ENCODE assay signal across 31 cellular contexts in the genomic region with DNA sequence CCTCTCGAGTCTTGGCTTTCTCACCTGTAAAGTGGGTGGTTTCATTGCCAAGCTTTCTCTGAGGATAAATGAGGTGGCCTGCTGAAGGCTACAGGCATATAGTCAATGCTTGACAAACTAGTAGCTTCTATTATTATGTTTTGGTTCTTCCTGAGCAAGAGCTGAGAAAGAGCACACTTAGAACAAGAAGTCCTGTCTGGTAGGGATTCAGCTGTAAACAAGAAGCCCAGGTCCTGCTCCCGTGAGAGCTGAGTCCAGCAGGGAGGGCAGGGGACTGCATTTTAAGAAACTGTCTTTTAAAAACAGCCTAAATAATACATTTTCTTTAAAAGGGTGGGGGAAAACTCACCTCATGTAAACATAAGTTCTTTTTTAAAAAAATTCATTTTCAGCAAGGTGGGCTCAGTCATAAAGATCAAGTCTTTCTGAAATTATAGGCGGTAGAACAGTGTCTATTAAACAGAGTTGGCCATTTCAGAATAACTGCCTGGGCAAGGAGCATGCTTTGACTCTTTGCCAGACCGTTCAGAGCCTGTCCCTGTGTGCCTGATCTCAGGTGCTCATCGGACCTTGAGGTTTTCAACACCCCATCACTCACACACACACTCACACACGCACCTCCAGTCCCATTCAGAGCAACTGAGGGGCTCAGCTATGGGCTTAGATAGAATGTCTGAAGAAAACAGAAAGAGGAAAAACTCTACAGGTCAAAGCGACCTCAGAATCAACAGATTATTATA. TPM values are rescaled to one million over a fixed set of nuclear protein-coding genes. Genes with fewer than 3 reads are reported as not detected.
"Had no signal": no experiment of that assay in that cellular context is flagged by ENCODE, and none has a peak within 500 bp of the region (broad histone marks: within the 10 kb centered on the region; RNA-seq: fewer than 3 reads in every experiment).

No MANE protein-coding gene starts in this region.

- H3K27ac Mint-ChIP-seq: immature natural killer cell; natural killer cell; stimulated activated naive B cell treated with anti-CD40 and anti-IgM and Interleukin-4, amounts not matched to agents 10 μg/mL and 1 μg/mL and 100 μg/mL, for 72 hours had no signal

- H3K27me3 Mint-ChIP-seq: memory B cell; stimulated activated naive B cell treated with anti-CD40 and anti-IgM and Interleukin-4, amounts not matched to agents 10 μg/mL and 1 μg/mL and 100 μg/mL, for 72 hours had no signal

- H3K9me3 ChIP-seq: esophagus muscularis mucosa, gastroesophageal sphincter, heart left ventricle, ovary, psoas muscle, sigmoid colon, stomach, testis, tibial nerve, vagina had no signal

- H3K4me3 ChIP-seq: coronary artery, esophagus muscularis mucosa, gastroesophageal sphincter, heart left ventricle, hepatocyte, lung, ovary, psoas muscle, sigmoid colon, stomach, testis, tibial nerve, vagina had no signal

- DNase-seq: dermis blood vessel endothelial cell; effector memory CD4-positive, alpha-beta T cell; foreskin keratinocyte; heart left ventricle; immature natural killer cell; islet precursor cell; kidney glomerular epithelial cell; natural killer cell; occipital lobe; ovary; posterior cingulate gyrus; psoas muscle; right cardiac atrium; sigmoid colon; stimulated activated CD4-positive, alpha-beta T cell treated with anti-CD3 and anti-CD28 coated beads, Interleukin-2, amount 100 ng/mL, for 24 hours; stimulated activated CD4-positive, alpha-beta T cell treated with anti-CD3 and anti-CD28 coated beads, Interleukin-4, amount 100 ng/mL, for 24 hours; stimulated activated naive B cell treated with anti-CD40 and anti-IgM and Interleukin-4, amounts not matched to agents 10 μg/mL and 1 μg/mL and 100 μg/mL, for 72 hours; stomach; substantia nigra; testis had no signal

- H3K9me3 Mint-ChIP-seq: immature natural killer cell; memory B cell; natural killer cell; stimulated activated naive B cell treated with anti-CD40 and anti-IgM and Interleukin-4, amounts not matched to agents 10 μg/mL and 1 μg/mL and 100 μg/mL, for 72 hours had no signal

- H3K4me3 Mint-ChIP-seq: immature natural killer cell, memory B cell, natural killer cell had no signal

- H3K79me2 ChIP-seq: hepatocyte had no signal

- H3K36me3 Mint-ChIP-seq: immature natural killer cell, natural killer cell had no signal

- H3K27me3 ChIP-seq: esophagus muscularis mucosa, foreskin keratinocyte, gastroesophageal sphincter, heart left ventricle, hepatocyte, ovary, sigmoid colon, stomach, testis, tibial nerve, vagina had no signal

- H3K27ac ChIP-seq: coronary artery, esophagus muscularis mucosa, foreskin keratinocyte, gastroesophageal sphincter, heart left ventricle, hepatocyte, ovary, sigmoid colon, stomach, testis, tibial nerve, vagina had no signal

- H3K36me3 ChIP-seq: ovary, vagina had no signal

- H2AFZ ChIP-seq: hepatocyte had no signal

- H3K4me1 ChIP-seq: esophagus muscularis mucosa, foreskin keratinocyte, gastroesophageal sphincter, sigmoid colon, stomach, testis, tibial nerve, vagina had no signal

- ATAC-seq: foreskin keratinocyte; gastroesophageal sphincter; heart left ventricle; natural killer cell; right cardiac atrium; stimulated activated naive B cell treated with anti-CD40 and anti-IgM and Interleukin-4, amounts not matched to agents 10 μg/mL and 1 μg/mL and 100 μg/mL, for 72 hours had no signal

- H3K4me1 Mint-ChIP-seq: immature natural killer cell; natural killer cell; stimulated activated naive B cell treated with anti-CD40 and anti-IgM and Interleukin-4, amounts not matched to agents 10 μg/mL and 1 μg/mL and 100 μg/mL, for 72 hours had no signal

- H3K4me2 ChIP-seq: hepatocyte had no signal

RNA-seq across cellular contexts. Expression of a gene that starts 29.2 kb away (rescaled TPM):
- total RNA-seq: endothelial cell of umbilical vein, epithelial cell of proximal tubule, foreskin keratinocyte, renal cortical epithelial cell, vagina had no signal
